In genomic region chr18:33010149-33010548, GRCh38 we compare ENCODE assay signal across 20 cellular contexts.
DNase-seq lines count a peak whose midpoint lies in the region; TF ChIP-seq lines count a peak whose summit lies in the region.
"Had no signal": no experiment of that assay in that cellular context is flagged by ENCODE, and none has a peak within 500 bp of the region (broad histone marks: within the 10 kb centered on the region; RNA-seq: fewer than 3 reads in every experiment).

No MANE protein-coding gene starts in this region.

- H3K4me3 ChIP-seq in epithelial cell of proximal tubule (ENCODE audit: low read depth, low read length) (no peak overlapping the region), mesodermal cell (ENCODE audit: extremely low read depth, insufficient read depth, low read length, poor library complexity, severe bottlenecking) (no peak overlapping the region)
- H3K4me3 ChIP-seq: cardiac muscle cell, ovary, Peyer's patch, sigmoid colon, stomach had no signal

- WGBS in mesodermal cell (ENCODE audit: insufficient coverage in 2 of 2), 2 experiments = no CpG with 5 or more reads among the region's 2 CpGs

- H3K36me3 ChIP-seq in mesodermal cell (ENCODE audit: control insufficient read depth, insufficient read depth, low read length) = no peaks in the 10 kb centered on the region
- H3K36me3 ChIP-seq: cardiac muscle cell, ovary, Peyer's patch, sigmoid colon, stomach had no signal

- no peak for TF ChIP-seq CTCF in epithelial cell of proximal tubule (conservative IDR thresholded peaks at IDR 0.05; ENCODE audit: low read depth, low read length)

- H3K4me1 ChIP-seq in mesodermal cell (ENCODE audit: control insufficient read depth, insufficient read depth, low read length, poor library complexity, severe bottlenecking) = peaks cover 23% of the 10 kb centered on the region
- H3K4me1 ChIP-seq: Peyer's patch, sigmoid colon had no signal

- H3K27ac ChIP-seq in mesodermal cell (ENCODE audit: low read depth, low read length, severe bottlenecking) = peak overlapping the region; percentile 82
- H3K27ac ChIP-seq: cardiac muscle cell, ovary, Peyer's patch, sigmoid colon, stomach had no signal

- in situ Hi-C loops in SK-MEL-5 (cut with HindIII; ENCODE audit: low pct_unique_long_range_greater_than_20kb, low sequenced_read_pairs) = no loop called here

- peak; percentile 59 for DNase-seq in Daoy (ENCODE audit: low read depth)
- peak; percentile 24 for DNase-seq in SK-MEL-5 (ENCODE audit: low read depth, low spot score)
- peak; percentile 63 for DNase-seq in epithelial cell of proximal tubule (ENCODE audit: low read depth)
- DNase-seq in NCI-H2196 (lab: John Stamatoyannopoulos, UW; ENCODE audit: unreplicated experiment) = no peak
- no peak for DNase-seq in activated naive CD4-positive, alpha-beta T cell treated with anti-CD3 and anti-CD28 coated beads, Interleukin-2, amount 50 U/mL, for 16 hours
- DNase-seq in NCI-H2171 treated with DMSO at 0.1 percent for 48 hours (lab: John Stamatoyannopoulos, UW) = no peak
- DNase-seq in HuH-7 (ENCODE audit: low spot score) = no peak
- DNase-seq: activated CD4-positive, alpha-beta T cell treated with anti-CD3 and anti-CD28 coated beads for 1 hour; DMS53; effector CD4-positive, alpha-beta T cell; left ventricle myocardium superior; NCI-H2107; NCI-H69; ovary; Peyer's patch; sigmoid colon; stimulated activated CD4-positive, alpha-beta T cell treated with anti-CD3 and anti-CD28 coated beads, Interleukin-2, amount 100 ng/mL, for 24 hours; stomach had no signal

- H3K9me3 ChIP-seq in mesodermal cell (ENCODE audit: control insufficient read depth, low read length) = no peaks in the 10 kb centered on the region
- H3K9me3 ChIP-seq: ovary, Peyer's patch, sigmoid colon, stomach had no signal

Comparison
In these comparisons a context has a peak if more than half of its experiments do, and no peak if none do; other contexts are left out.
1. DNase-seq: peak in Daoy (single experiment), SK-MEL-5 (single experiment) and epithelial cell of proximal tubule (single experiment); none in NCI-H2196 (single experiment), activated naive CD4-positive, alpha-beta T cell treated with anti-CD3 and anti-CD28 coated beads, Interleukin-2, amount 50 U/mL, for 16 hours (single experiment), NCI-H2171 treated with DMSO at 0.1 percent for 48 hours (single experiment) and HuH-7 (single experiment).